6 cellular contexts compared by ENCODE assay signal in the genomic region with DNA sequence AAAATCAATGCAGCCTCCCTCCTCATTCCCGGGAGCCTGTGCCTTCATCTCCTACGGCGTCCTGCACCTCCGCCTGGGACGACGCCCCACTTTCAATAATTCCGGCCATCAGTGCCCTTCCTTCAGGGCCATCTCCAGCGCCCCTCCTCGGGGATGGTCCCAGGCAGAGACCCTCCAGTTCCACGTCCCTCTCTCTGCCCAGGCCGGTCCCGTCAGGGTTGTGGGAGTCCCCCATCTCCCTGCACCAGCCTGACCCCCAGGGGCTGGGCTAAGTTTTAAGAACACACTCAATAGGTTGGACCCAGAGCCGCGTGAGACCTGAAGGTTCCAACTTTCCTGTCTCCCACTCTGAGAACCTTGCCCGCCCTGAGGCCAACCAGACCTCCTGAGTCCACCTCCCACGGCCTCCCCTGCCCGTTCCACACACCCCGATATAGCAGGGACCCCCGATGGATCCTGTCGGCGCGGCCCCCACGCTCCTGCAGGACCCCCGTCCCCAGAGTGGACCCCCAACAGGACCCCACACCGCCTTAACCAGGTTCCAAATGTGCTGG. TPM values are rescaled to one million over a fixed set of nuclear protein-coding genes. Genes with fewer than 3 reads are reported as not detected.
DNase-seq lines count a peak whose midpoint lies in the region; ATAC-seq and TF ChIP-seq lines count a peak whose summit lies in the region.

No MANE protein-coding gene starts in this region.

- WGBS in endodermal cell (ENCODE audit: insufficient coverage in 1 of 2, insufficient read length in 1 of 2), 2 experiments = 39 to 51% methylated on average over 13 to 25 of the region's 25 CpGs

- no peak for DNase-seq in NT2/D1 (ENCODE audit: low read depth, low spot score)
- no peak for DNase-seq in endodermal cell
- no peak for DNase-seq in sciatic nerve (ENCODE audit: low spot score)
- no peak for DNase-seq in medulla oblongata (ENCODE audit: extremely low spot score)
- DNase-seq in T1000 (lab: John Stamatoyannopoulos, UW) = no peak
- no peak for DNase-seq in putamen (ENCODE audit: low spot score)

- peaks cover 14% of the 10 kb centered on the region for H3K4me1 Mint-ChIP-seq in endodermal cell

- no peak overlapping the region for H3K27ac ChIP-seq in endodermal cell (ENCODE audit: low read depth, low read length)

- peaks cover 7% of the 10 kb centered on the region; the same call in 1 of the 2 replicates for H3K9me3 ChIP-seq in NT2/D1 (ENCODE audit: insufficient read depth, low read length)
- peaks cover under 1% of the 10 kb centered on the region for H3K9me3 ChIP-seq in endodermal cell (ENCODE audit: control insufficient read depth, low read length)

- peaks cover 8% of the 10 kb centered on the region for H3K36me3 ChIP-seq in NT2/D1 (ENCODE audit: insufficient read depth, insufficient read length, low read length)
- H3K36me3 ChIP-seq in endodermal cell (ENCODE audit: control insufficient read depth, insufficient read depth, low read length) = peaks cover 9% of the 10 kb centered on the region

- peak overlapping the region; percentile 91 for H3K4me3 Mint-ChIP-seq in endodermal cell

- H3K36me3 Mint-ChIP-seq in endodermal cell (ENCODE audit: low read depth) = peaks cover 10% of the 10 kb centered on the region

- H3K4me1 ChIP-seq in NT2/D1 (ENCODE audit: insufficient read depth, insufficient read length) (peaks cover 2% of the 10 kb centered on the region), endodermal cell (ENCODE audit: control insufficient read depth, insufficient read depth, low read length) (no peaks in the 10 kb centered on the region)

- peak overlapping the region; percentile 96 for H3K27ac Mint-ChIP-seq in endodermal cell

- peak overlapping the region; percentile 95 for H3K9ac ChIP-seq in NT2/D1 (ENCODE audit: insufficient read length, low read depth)
- peak overlapping the region; percentile 70 for H3K9ac ChIP-seq in endodermal cell (ENCODE audit: extremely low read depth, low read length, poor library complexity, severe bottlenecking)

- H3K9me3 Mint-ChIP-seq in endodermal cell = peaks cover 2% of the 10 kb centered on the region

- H3K27me3 ChIP-seq in NT2/D1 (ENCODE audit: insufficient read depth, insufficient read length) = peaks cover 19% of the 10 kb centered on the region
- H3K27me3 ChIP-seq in endodermal cell (ENCODE audit: control insufficient read depth, insufficient read depth, low read length, poor library complexity, severe bottlenecking) = peaks cover 4% of the 10 kb centered on the region

- peaks cover 26% of the 10 kb centered on the region for H3K27me3 Mint-ChIP-seq in endodermal cell (ENCODE audit: insufficient read depth)

- peak; percentile 37 for ATAC-seq in sciatic nerve

- intact Hi-C loops in sciatic nerve (cut with DNase I) = no loop called here

- H3K4me3 ChIP-seq in NT2/D1 (ENCODE audit: insufficient read length, low read depth) (peak overlapping the region; percentile 82), endodermal cell (ENCODE audit: low read length) (peak overlapping the region; percentile 88)

- TF ChIP-seq CTCF in endodermal cell (conservative IDR thresholded peaks at IDR 0.05) = no peak

RNA-seq across cellular contexts. Expression of gene TMEM161A, which starts 0.6 kb away (rescaled TPM):
- total RNA-seq in endodermal cell (10 to 100 TPM; 56.1 to 66.6 TPM), sciatic nerve (20.7 TPM)
- polyA plus RNA-seq in endodermal cell (2013, experiment 1 of 2) = 40.4 TPM
- polyA plus RNA-seq in endodermal cell (2013, experiment 2 of 2) = 37.8 TPM

RNA-seq across cellular contexts. Expression of gene MEF2B, which starts 32.4 kb away (rescaled TPM):
- total RNA-seq in endodermal cell (1 to 10 TPM; 1.2 to 1.6 TPM), sciatic nerve (4.7 TPM)
- polyA plus RNA-seq in endodermal cell (2013, experiment 1 of 2) = 0.64 TPM
- 0.99 TPM for polyA plus RNA-seq in endodermal cell (2013, experiment 2 of 2)

RNA-seq across cellular contexts. Expression of gene BORCS8, which starts 54.3 kb away (rescaled TPM):
- 10 to 100 TPM; 22.6 to 34.3 TPM for total RNA-seq in endodermal cell
- polyA plus RNA-seq in endodermal cell (2013, experiment 1 of 2) = 18.4 TPM
- polyA plus RNA-seq in endodermal cell (2013, experiment 2 of 2) = 15.1 TPM
- total RNA-seq in sciatic nerve = 28.6 TPM

RNA-seq across cellular contexts. Expression of gene RFXANK, which starts 54.4 kb away (rescaled TPM):
- total RNA-seq in endodermal cell (100 to 1,000 TPM; 117 to 122 TPM), sciatic nerve (58.2 TPM)
- polyA plus RNA-seq in endodermal cell (2013, experiment 1 of 2) = 85.2 TPM
- polyA plus RNA-seq in endodermal cell (2013, experiment 2 of 2) = 71.0 TPM
